ENCODE assay signal across 1 cellular context in the genomic region with DNA sequence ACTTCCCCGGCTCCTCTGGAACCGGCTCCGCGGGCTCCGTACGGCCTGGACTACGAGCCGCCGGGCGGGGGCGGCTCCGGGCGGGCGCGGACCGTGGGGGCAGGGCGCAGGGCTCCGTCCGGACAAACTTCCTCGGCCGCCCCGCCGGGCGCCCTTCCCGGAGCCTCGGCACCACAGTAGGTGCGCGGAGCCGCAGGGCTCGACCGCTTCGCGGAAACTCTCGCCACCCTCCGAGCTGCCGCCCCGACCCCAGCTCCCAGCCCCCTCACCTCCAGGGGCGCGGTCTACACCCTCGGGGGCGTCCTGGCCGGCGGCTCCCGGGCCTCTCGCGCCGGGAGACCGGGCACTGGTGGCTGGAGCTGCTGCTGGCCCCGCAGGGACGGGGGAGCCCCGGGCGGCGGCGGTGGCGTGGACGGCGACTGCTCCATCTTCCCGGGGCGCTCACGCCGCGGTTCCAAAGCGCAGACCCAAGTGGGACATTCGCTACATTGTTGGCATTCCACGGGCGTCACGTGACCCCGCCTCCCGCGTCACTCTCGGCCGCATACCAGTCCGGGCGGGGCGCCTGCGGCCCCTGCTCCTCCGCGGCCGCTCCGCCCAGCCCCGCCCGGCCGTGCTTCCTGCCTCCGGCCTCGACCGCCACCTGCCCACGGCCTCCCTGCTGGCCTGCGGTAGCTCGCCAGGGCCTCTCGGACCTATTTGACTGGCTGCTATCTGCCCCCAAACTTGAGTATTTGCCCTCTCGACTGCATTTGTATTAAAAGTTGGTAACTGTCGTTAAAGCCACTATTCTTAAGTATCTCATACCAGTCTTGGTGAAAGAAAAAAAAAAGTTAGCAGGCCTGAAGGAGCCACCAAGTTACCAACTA.
TF ChIP-seq lines count a peak whose summit lies in the region.

A gene (minus strand): TSS at position 510 of the 869 bp plus-strand sequence. CDS start 15,560 bp downstream, outside the sequence.

TF ChIP-seq in HepG2, 621 proteins besides CTCF, POLR2A, EP300 and RAD21 (continued from another document):
- TF ChIP-seq, protein P1, sequence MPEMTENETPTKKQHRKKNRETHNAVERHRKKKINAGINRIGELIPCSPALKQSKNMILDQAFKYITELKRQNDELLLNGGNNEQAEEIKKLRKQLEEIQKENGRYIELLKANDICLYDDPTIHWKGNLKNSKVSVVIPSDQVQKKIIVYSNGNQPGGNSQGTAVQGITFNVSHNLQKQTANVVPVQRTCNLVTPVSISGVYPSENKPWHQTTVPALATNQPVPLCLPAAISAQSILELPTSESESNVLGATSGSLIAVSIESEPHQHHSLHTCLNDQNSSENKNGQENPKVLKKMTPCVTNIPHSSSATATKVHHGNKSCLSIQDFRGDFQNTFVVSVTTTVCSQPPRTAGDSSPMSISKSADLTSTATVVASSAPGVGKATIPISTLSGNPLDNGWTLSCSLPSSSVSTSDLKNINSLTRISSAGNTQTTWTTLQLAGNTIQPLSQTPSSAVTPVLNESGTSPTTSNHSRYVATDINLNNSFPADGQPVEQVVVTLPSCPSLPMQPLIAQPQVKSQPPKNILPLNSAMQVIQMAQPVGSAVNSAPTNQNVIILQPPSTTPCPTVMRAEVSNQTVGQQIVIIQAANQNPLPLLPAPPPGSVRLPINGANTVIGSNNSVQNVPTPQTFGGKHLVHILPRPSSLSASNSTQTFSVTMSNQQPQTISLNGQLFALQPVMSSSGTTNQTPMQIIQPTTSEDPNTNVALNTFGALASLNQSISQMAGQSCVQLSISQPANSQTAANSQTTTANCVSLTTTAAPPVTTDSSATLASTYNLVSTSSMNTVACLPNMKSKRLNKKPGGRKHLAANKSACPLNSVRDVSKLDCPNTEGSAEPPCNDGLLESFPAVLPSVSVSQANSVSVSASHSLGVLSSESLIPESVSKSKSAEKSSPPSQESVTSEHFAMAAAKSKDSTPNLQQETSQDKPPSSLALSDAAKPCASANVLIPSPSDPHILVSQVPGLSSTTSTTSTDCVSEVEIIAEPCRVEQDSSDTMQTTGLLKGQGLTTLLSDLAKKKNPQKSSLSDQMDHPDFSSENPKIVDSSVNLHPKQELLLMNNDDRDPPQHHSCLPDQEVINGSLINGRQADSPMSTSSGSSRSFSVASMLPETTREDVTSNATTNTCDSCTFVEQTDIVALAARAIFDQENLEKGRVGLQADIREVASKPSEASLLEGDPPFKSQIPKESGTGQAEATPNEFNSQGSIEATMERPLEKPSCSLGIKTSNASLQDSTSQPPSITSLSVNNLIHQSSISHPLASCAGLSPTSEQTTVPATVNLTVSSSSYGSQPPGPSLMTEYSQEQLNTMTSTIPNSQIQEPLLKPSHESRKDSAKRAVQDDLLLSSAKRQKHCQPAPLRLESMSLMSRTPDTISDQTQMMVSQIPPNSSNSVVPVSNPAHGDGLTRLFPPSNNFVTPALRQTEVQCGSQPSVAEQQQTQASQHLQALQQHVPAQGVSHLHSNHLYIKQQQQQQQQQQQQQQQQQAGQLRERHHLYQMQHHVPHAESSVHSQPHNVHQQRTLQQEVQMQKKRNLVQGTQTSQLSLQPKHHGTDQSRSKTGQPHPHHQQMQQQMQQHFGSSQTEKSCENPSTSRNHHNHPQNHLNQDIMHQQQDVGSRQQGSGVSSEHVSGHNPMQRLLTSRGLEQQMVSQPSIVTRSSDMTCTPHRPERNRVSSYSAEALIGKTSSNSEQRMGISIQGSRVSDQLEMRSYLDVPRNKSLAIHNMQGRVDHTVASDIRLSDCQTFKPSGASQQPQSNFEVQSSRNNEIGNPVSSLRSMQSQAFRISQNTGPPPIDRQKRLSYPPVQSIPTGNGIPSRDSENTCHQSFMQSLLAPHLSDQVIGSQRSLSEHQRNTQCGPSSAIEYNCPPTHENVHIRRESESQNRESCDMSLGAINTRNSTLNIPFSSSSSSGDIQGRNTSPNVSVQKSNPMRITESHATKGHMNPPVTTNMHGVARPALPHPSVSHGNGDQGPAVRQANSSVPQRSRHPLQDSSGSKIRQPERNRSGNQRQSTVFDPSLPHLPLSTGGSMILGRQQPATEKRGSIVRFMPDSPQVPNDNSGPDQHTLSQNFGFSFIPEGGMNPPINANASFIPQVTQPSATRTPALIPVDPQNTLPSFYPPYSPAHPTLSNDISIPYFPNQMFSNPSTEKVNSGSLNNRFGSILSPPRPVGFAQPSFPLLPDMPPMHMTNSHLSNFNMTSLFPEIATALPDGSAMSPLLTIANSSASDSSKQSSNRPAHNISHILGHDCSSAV (CRISPR knock-in tag; IDR thresholded peaks at IDR 0.05; ENCODE audit: borderline replicate concordance) = no peak
- TF ChIP-seq, protein P2, sequence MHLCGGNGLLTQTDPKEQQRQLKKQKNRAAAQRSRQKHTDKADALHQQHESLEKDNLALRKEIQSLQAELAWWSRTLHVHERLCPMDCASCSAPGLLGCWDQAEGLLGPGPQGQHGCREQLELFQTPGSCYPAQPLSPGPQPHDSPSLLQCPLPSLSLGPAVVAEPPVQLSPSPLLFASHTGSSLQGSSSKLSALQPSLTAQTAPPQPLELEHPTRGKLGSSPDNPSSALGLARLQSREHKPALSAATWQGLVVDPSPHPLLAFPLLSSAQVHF (CRISPR knock-in tag; IDR thresholded peaks at IDR 0.05) = 0 out of 2 replicates have a peak, but pooled peaks have one; percentile 68
- TF ChIP-seq ZFYVE20 (CRISPR knock-in tag; IDR thresholded peaks at IDR 0.05; ENCODE audit: borderline replicate concordance, low read depth) = no peak
- TF ChIP-seq ZNF235 (CRISPR knock-in tag; IDR thresholded peaks at IDR 0.05; ENCODE audit: borderline replicate concordance) = no peak
- TF ChIP-seq, protein P3, sequence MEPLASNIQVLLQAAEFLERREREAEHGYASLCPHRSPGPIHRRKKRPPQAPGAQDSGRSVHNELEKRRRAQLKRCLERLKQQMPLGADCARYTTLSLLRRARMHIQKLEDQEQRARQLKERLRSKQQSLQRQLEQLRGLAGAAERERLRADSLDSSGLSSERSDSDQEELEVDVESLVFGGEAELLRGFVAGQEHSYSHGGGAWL (CRISPR knock-in tag; IDR thresholded peaks at IDR 0.05) = peak; percentile 62
- peak; percentile 85; the same call in 1 of the 2 replicates for TF ChIP-seq ZNF564 (CRISPR knock-in tag; IDR thresholded peaks at IDR 0.05)
- TF ChIP-seq, protein P4, sequence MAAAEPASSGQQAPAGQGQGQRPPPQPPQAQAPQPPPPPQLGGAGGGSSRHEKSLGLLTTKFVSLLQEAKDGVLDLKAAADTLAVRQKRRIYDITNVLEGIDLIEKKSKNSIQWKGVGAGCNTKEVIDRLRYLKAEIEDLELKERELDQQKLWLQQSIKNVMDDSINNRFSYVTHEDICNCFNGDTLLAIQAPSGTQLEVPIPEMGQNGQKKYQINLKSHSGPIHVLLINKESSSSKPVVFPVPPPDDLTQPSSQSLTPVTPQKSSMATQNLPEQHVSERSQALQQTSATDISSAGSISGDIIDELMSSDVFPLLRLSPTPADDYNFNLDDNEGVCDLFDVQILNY (CRISPR knock-in tag; conservative IDR thresholded peaks at IDR 0.05) = peak; percentile 45; the same call in 1 of the 2 replicates
- no peak for TF ChIP-seq ZNF816 (CRISPR knock-in tag; IDR thresholded peaks at IDR 0.05; ENCODE audit: borderline replicate concordance)
- TF ChIP-seq, protein P5, sequence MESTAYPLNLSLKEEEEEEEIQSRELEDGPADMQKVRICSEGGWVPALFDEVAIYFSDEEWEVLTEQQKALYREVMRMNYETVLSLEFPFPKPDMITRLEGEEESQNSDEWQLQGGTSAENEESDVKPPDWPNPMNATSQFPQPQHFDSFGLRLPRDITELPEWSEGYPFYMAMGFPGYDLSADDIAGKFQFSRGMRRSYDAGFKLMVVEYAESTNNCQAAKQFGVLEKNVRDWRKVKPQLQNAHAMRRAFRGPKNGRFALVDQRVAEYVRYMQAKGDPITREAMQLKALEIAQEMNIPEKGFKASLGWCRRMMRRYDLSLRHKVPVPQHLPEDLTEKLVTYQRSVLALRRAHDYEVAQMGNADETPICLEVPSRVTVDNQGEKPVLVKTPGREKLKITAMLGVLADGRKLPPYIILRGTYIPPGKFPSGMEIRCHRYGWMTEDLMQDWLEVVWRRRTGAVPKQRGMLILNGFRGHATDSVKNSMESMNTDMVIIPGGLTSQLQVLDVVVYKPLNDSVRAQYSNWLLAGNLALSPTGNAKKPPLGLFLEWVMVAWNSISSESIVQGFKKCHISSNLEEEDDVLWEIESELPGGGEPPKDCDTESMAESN (CRISPR knock-in tag; conservative IDR thresholded peaks at IDR 0.05) = peak; percentile 51; the same call in 1 of the 2 replicates
- peak; percentile 30; the same call in 1 of the 2 replicates for TF ChIP-seq TBX3 (IDR thresholded peaks at IDR 0.05; ENCODE audit: borderline replicate concordance)
- peak; percentile 21; the same call in 1 of the 2 replicates for TF ChIP-seq ZFP82 (CRISPR knock-in tag; IDR thresholded peaks at IDR 0.05; ENCODE audit: borderline replicate concordance)
- peak; percentile 15; the same call in 1 of the 2 replicates for TF ChIP-seq HES4 (CRISPR knock-in tag; IDR thresholded peaks at IDR 0.05; ENCODE audit: borderline replicate concordance)
- TF ChIP-seq, protein P6, sequence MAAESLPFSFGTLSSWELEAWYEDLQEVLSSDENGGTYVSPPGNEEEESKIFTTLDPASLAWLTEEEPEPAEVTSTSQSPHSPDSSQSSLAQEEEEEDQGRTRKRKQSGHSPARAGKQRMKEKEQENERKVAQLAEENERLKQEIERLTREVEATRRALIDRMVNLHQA (CRISPR knock-in tag; IDR thresholded peaks at IDR 0.05) = no peak
- TF ChIP-seq MBNL3 (CRISPR knock-in tag; conservative IDR thresholded peaks at IDR 0.05) = no peak
